ENCODE assay signal across 9 cellular contexts in the genomic region with DNA sequence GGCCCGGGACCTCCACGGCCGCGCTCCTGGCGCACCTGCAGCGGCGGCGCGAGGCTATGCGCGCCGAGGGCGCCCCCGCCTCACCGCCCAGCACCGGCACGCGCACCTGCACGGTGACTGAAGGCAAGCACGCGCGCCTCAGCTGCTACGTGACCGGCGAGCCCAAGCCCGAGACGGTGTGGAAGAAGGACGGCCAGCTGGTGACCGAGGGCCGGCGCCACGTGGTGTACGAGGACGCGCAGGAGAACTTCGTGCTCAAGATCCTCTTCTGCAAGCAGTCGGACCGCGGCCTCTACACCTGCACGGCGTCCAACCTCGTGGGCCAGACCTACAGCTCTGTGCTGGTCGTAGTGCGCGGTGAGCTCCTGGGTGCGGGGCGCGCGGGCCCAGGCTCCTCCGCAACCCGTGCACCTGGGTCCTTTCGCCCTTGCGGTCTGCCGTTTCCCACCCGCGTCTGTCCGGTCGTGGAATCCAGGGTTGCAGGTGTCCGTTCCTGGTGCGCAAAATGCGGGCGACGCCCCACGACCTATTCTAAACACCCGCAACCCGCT. TPM values are rescaled to one million over a fixed set of nuclear protein-coding genes. Genes with fewer than 3 reads are reported as not detected.
A peak's percentile ranks its signal among the peaks of the same experiment; 100 is the strongest.
DNase-seq lines count a peak whose midpoint lies in the region; ATAC-seq and TF ChIP-seq lines count a peak whose summit lies in the region.
"Had no signal": no experiment of that assay in that cellular context is flagged by ENCODE, and none has a peak within 500 bp of the region (broad histone marks: within the 10 kb centered on the region; RNA-seq: fewer than 3 reads in every experiment).

No MANE protein-coding gene starts in this region.

- no peaks in the 10 kb centered on the region for H3K27me3 ChIP-seq in CD8-positive, alpha-beta T cell (ENCODE audit: insufficient read depth, low read length)
- H3K27me3 ChIP-seq in PC-9 (ENCODE audit: insufficient read depth, low read depth) (no peaks in the 10 kb centered on the region), hepatocyte (no peaks in the 10 kb centered on the region), sigmoid colon (peaks cover 12 to 38% (median 26%) of the 10 kb centered on the region in 3 donors)

- POLR2A ChIA-PET in CD8-positive, alpha-beta T cell (lab: Charles Lee): interaction anchor here (1.0 to 1.3 kb wide), 3 partner anchors 10 to 47 kb away, joined by 3 to 4 read pairs (median 4); partner anchors contain the start of gene IBA57
- POLR2A ChIA-PET in PC-9 (lab: Charles Lee; ENCODE audit: unreplicated experiment): interaction anchor here (0.5 kb wide), 1 partner anchor 47 kb away, joined by 3 read pairs; no protein-coding TSS in a partner anchor

- H3K4me2 ChIP-seq in PC-9: no peak overlapping the region
- peak overlapping the region; percentile 98 for H3K4me2 ChIP-seq in hepatocyte

- H3K27me3 Mint-ChIP-seq in CD8-positive, alpha-beta T cell (ENCODE audit: low read depth): no peaks in the 10 kb centered on the region

- H3K4me1 Mint-ChIP-seq in CD8-positive, alpha-beta T cell (ENCODE audit: low read depth): peaks cover 11% of the 10 kb centered on the region

- no peak overlapping the region for H2AFZ ChIP-seq in PC-9
- peak overlapping the region; percentile 69 for H2AFZ ChIP-seq in hepatocyte

- H3F3A ChIP-seq in PC-9 (ENCODE audit: insufficient read depth, low read depth): peaks cover 10% of the 10 kb centered on the region

- TF ChIP-seq EP300 in sigmoid colon (IDR thresholded peaks at IDR 0.05): no peak

- no peak overlapping the region for H3K27ac ChIP-seq in CD8-positive, alpha-beta T cell (ENCODE audit: low read depth, low read length)
- H3K27ac ChIP-seq in PC-9: no peak overlapping the region
- no peak overlapping the region for H3K27ac ChIP-seq in hepatocyte
- no peak overlapping the region for H3K27ac ChIP-seq in sigmoid colon

- WGBS in hepatocyte (ENCODE audit: low lambda C conversion rate, missing lambda C conversion rate): 35% methylated on average over 54 of the region's 66 CpGs
- WGBS in sigmoid colon, 2 donors: 30 to 59% methylated on average over 66 of the region's 66 CpGs

- H3K9me3 ChIP-seq in CD8-positive, alpha-beta T cell (ENCODE audit: low read length): no peaks in the 10 kb centered on the region
- H3K9me3 ChIP-seq in PC-9 (ENCODE audit: insufficient read depth, low read depth): no peaks in the 10 kb centered on the region
- no peaks in the 10 kb centered on the region for H3K9me3 ChIP-seq in hepatocyte (ENCODE audit: low read depth)
- no peaks in the 10 kb centered on the region for H3K9me3 ChIP-seq in sigmoid colon

- CTCF ChIA-PET in CD8-positive, alpha-beta T cell (lab: Charles Lee): no interaction called here
- CTCF ChIA-PET in PC-9 (lab: Charles Lee): no interaction called here

- intact Hi-C loops in CD8-positive, alpha-beta T cell (cut with DNase I, micrococcal nuclease): loop anchor here in 1 of 2 experiments (2.0 to 5.0 kb wide), 3 partner anchors 65 to 252 kb away; no protein-coding TSS in a partner anchor
- intact Hi-C loops in PC-9 (cut with micrococcal nuclease; ENCODE audit: unreplicated experiment): loop anchor here (5.0 kb wide), 2 partner anchors 165 to 305 kb away; no protein-coding TSS in a partner anchor
- intact Hi-C loops in sigmoid colon (cut with DNase I): loop anchor here (5.0 to 10.0 kb wide), 2 partner anchors 78 to 195 kb away; partner anchors contain the start of gene TRIM11

- H3K79me2 ChIP-seq in PC-9 (ENCODE audit: low read depth): no peaks in the 10 kb centered on the region
- no peaks in the 10 kb centered on the region for H3K79me2 ChIP-seq in hepatocyte

- no peaks in the 10 kb centered on the region for H4K20me1 ChIP-seq in PC-9 (ENCODE audit: insufficient read depth)
- no peaks in the 10 kb centered on the region for H4K20me1 ChIP-seq in hepatocyte (ENCODE audit: insufficient read depth, poor library complexity, severe bottlenecking)

- no peak for TF ChIP-seq CTCF in CD8-positive, alpha-beta T cell (IDR thresholded peaks at IDR 0.05)
- TF ChIP-seq CTCF in PC-9 (conservative IDR thresholded peaks at IDR 0.05): no peak
- TF ChIP-seq CTCF in hepatocyte (IDR thresholded peaks at IDR 0.05; ENCODE audit: poor library complexity): no peak
- TF ChIP-seq CTCF in sigmoid colon (IDR thresholded peaks at IDR 0.05): no peak

- no peaks in the 10 kb centered on the region for H3K36me3 ChIP-seq in CD8-positive, alpha-beta T cell (ENCODE audit: insufficient read depth, low read length)
- H3K36me3 ChIP-seq in PC-9 (ENCODE audit: low read depth) (no peaks in the 10 kb centered on the region), hepatocyte (replicated peaks; ENCODE audit: insufficient read depth, low read depth) (no peaks in the 10 kb centered on the region), sigmoid colon (no peaks in the 10 kb centered on the region)

- H3K4me3 Mint-ChIP-seq in CD8-positive, alpha-beta T cell: peak overlapping the region; percentile 47

- peaks cover 13% of the 10 kb centered on the region for H3K4me1 ChIP-seq in CD8-positive, alpha-beta T cell (ENCODE audit: insufficient read depth, low read length)
- H3K4me1 ChIP-seq in PC-9 (replicated peaks; ENCODE audit: insufficient read depth) (peaks cover 9% of the 10 kb centered on the region), hepatocyte (ENCODE audit: insufficient read depth) (peaks cover 14% of the 10 kb centered on the region), sigmoid colon (peaks cover 0 to 22% (median 19%) of the 10 kb centered on the region in 4 donors)

- H3K9me2 ChIP-seq in PC-9 (ENCODE audit: insufficient read depth) (no peaks in the 10 kb centered on the region), hepatocyte (replicated peaks; ENCODE audit: insufficient read depth) (no peaks in the 10 kb centered on the region)

- no peak overlapping the region for H3K27ac Mint-ChIP-seq in CD8-positive, alpha-beta T cell

- no peak for DNase-seq in CD8-positive, alpha-beta T cell
- DNase-seq in PC-9 (no peak), hepatocyte (ENCODE audit: low spot score) (peak; percentile 28), sigmoid colon (no peak), T-helper 1 cell (no peak), NCI-H187 treated with DMSO at 0.1 percent for 48 hours (lab: John Stamatoyannopoulos, UW) (no peak)
- no peak for DNase-seq in stimulated activated CD4-positive, alpha-beta T cell treated with anti-CD3 and anti-CD28 coated beads, Interleukin-2, amount 100 ng/mL, for 24 hours
- DNase-seq: NCI-H1105 treated with DMSO at 0.1 percent for 48 hours had no signal

- H3K36me3 Mint-ChIP-seq in CD8-positive, alpha-beta T cell: peaks cover 12% of the 10 kb centered on the region

- BruUV-seq in PC-9 (replicated peaks; lab: Mats Ljungman, UMichigan): no TSS peak

- H3K9me3 Mint-ChIP-seq in CD8-positive, alpha-beta T cell: no peaks in the 10 kb centered on the region

- no peak for TF ChIP-seq POLR2A in sigmoid colon (IDR thresholded peaks at IDR 0.05)

- no peak for ATAC-seq in CD8-positive, alpha-beta T cell
- no peak for ATAC-seq in GM21447 (IDR thresholded peaks at IDR 0.05; ENCODE audit: unreplicated experiment)

- no peak overlapping the region for H3K4me3 ChIP-seq in CD8-positive, alpha-beta T cell (ENCODE audit: low read depth, low read length)
- H3K4me3 ChIP-seq in PC-9 (peak overlapping the region; percentile 62; the same call in 1 of the 2 replicates), hepatocyte (peak overlapping the region; percentile 23), sigmoid colon (peak overlapping the region in 3 of 4 donors; percentile 31 to 52 (median 49))

RNA-seq across cellular contexts. Expression of gene OBSCN, which starts 4.6 kb away (rescaled TPM):
- total RNA-seq in CD8-positive, alpha-beta T cell: 10 to 100 TPM; 58.3 to 65.3 TPM
- total RNA-seq in PC-9 (2021) (62.9 and 91.7 TPM in 2 replicates), hepatocyte (11.2 and 22.4 TPM in 2 replicates), sigmoid colon (10 to 100 TPM; 12.1 to 21.0 (median 16.3) TPM)
- polyA plus RNA-seq in hepatocyte (15.0 and 20.6 TPM in 2 replicates), sigmoid colon (10 to 100 TPM in 1 of 3 donors, 1 to 10 TPM in 1, under 1 TPM in 1; 0.92 to 13.1 (median 2.4) TPM)

RNA-seq across cellular contexts. Expression of gene IBA57, which starts 46.9 kb away (rescaled TPM):
- total RNA-seq in CD8-positive, alpha-beta T cell: 10 to 100 TPM; 23.5 to 23.8 TPM
- total RNA-seq in PC-9 (2021): 7.8 and 13.8 TPM in 2 replicates
- total RNA-seq in hepatocyte: 5.0 and 5.7 TPM in 2 replicates
- 4.7 and 5.6 TPM in 2 replicates for polyA plus RNA-seq in hepatocyte
- 10 to 100 TPM in 2 of 4 donors, 1 to 10 TPM in 2; 2.9 to 14.0 (median 7.3) TPM for total RNA-seq in sigmoid colon
- polyA plus RNA-seq in sigmoid colon: 1 to 10 TPM; 3.7 to 8.0 (median 4.8) TPM
